8 cellular contexts compared by ENCODE assay signal in genomic region chr10:62000037-62000603, GRCh38.
DNase-seq lines count a peak whose midpoint lies in the region; ATAC-seq, FAIRE-seq and TF ChIP-seq lines count a peak whose summit lies in the region.

No MANE protein-coding gene starts in this region.

- TF ChIP-seq POLR2A in HepG2 (IDR thresholded peaks at IDR 0.05; ENCODE audit: insufficient read depth in 1 of 2, low read depth in 2 of 2, low read length in 2 of 2) (no peak), right lobe of liver (IDR thresholded peaks at IDR 0.05) (no peak), vagina (IDR thresholded peaks at IDR 0.05) (no peak), uterus (IDR thresholded peaks at IDR 0.05) (no peak)

- in situ Hi-C loops in HepG2 (cut with HindIII; ENCODE audit: extremely low pct_ligation_motif_present, low pct_unique_long_range_greater_than_20kb): no loop called here

- no peak overlapping the region for H2AFZ ChIP-seq in HepG2 (ENCODE audit: low read length)

- no peak for TF ChIP-seq CTCF in HepG2 (CRISPR knock-in tag; IDR thresholded peaks at IDR 0.05)
- no peak for TF ChIP-seq CTCF in right lobe of liver (IDR thresholded peaks at IDR 0.05)
- TF ChIP-seq CTCF in vagina (IDR thresholded peaks at IDR 0.05): no peak
- TF ChIP-seq CTCF in uterus (IDR thresholded peaks at IDR 0.05): no peak

- H3K79me2 ChIP-seq in HepG2 (ENCODE audit: insufficient read depth, low read length): no peaks in the 10 kb centered on the region

- no peak overlapping the region for H3K27ac ChIP-seq in HepG2 (ENCODE audit: extremely low read length, insufficient read depth, low read length)
- H3K27ac ChIP-seq in right lobe of liver: no peak overlapping the region
- peak overlapping the region; percentile 64 for H3K27ac ChIP-seq in vagina
- no peak overlapping the region for H3K27ac ChIP-seq in uterus

- BruUV-seq in HepG2 (replicated peaks; lab: Mats Ljungman, UMichigan): no TSS peak

- H3K4me3 ChIP-seq in HepG2 (replicated peaks in 1 of 3; ENCODE audit: insufficient read depth in 1 of 3, low read depth in 2 of 3, low read length in 3 of 3) (no peak overlapping the region), right lobe of liver (no peak overlapping the region), vagina (no peak overlapping the region), uterus (no peak overlapping the region)

- H3K9ac ChIP-seq in HepG2 (ENCODE audit: insufficient read depth, low read depth, low read length): no peak overlapping the region

- H3K9me3 ChIP-seq in HepG2 (ENCODE audit: low read length) (no peaks in the 10 kb centered on the region), right lobe of liver (no peaks in the 10 kb centered on the region), vagina (no peaks in the 10 kb centered on the region), uterus (no peaks in the 10 kb centered on the region)

- peaks cover 9 to 21% of the 10 kb centered on the region in 2 experiments for H3K36me3 ChIP-seq in HepG2 (replicated peaks in 1 of 2; ENCODE audit: control insufficient read depth in 1 of 2, insufficient read depth in 2 of 2, low read length in 2 of 2)
- no peaks in the 10 kb centered on the region for H3K36me3 ChIP-seq in right lobe of liver
- H3K36me3 ChIP-seq in vagina: peaks cover 0 to 6% of the 10 kb centered on the region in 2 donors
- H3K36me3 ChIP-seq in uterus: no peaks in the 10 kb centered on the region

- H3K27me3 ChIP-seq in HepG2 (ENCODE audit: control insufficient read depth in 1 of 2, insufficient read depth in 2 of 2, low read length in 2 of 2) (no peaks in the 10 kb centered on the region), right lobe of liver (no peaks in the 10 kb centered on the region), vagina (no peaks in the 10 kb centered on the region), uterus (no peaks in the 10 kb centered on the region)

- WGBS in HepG2 (ENCODE audit: low lambda C conversion rate): 94% methylated on average over 20 of the region's 20 CpGs
- 90% methylated on average over 16 of the region's 20 CpGs for WGBS in right lobe of liver (ENCODE audit: insufficient coverage, low coverage, low lambda C conversion rate, missing lambda C conversion rate)

- no peak for FAIRE-seq in HepG2 (lab: Jason Lieb, UNC)

- TF ChIP-seq EP300 in HepG2 (IDR thresholded peaks at IDR 0.05; ENCODE audit: low read depth in 2 of 2, low read length in 2 of 2) (no peak), HepG2 (CRISPR knock-in tag; IDR thresholded peaks at IDR 0.05; ENCODE audit: borderline replicate concordance) (no peak)

- intact Hi-C loops in HepG2 (cut with micrococcal nuclease; ENCODE audit: unreplicated experiment) (no loop called here), right lobe of liver (cut with DNase I) (no loop called here), vagina (cut with DNase I) (no loop called here), uterus (cut with DNase I; ENCODE audit: low total_unique reads) (no loop called here)

- ATAC-seq in HepG2: no peak
- no peak for ATAC-seq in right lobe of liver
- ATAC-seq in GM21717 (IDR thresholded peaks at IDR 0.05; ENCODE audit: unreplicated experiment): peak; percentile 69
- peak; percentile 83 for ATAC-seq in HG03432 (IDR thresholded peaks at IDR 0.05; ENCODE audit: unreplicated experiment)

- H4K20me1 ChIP-seq in HepG2 (ENCODE audit: insufficient read depth, low read length): no peaks in the 10 kb centered on the region

- no peak for DNase-seq in HepG2 (ENCODE audit: low spot score)
- DNase-seq in right lobe of liver: no peak
- DNase-seq in vagina (ENCODE audit: extremely low spot score in 2 of 2): no peak
- no peak for DNase-seq in uterus
- DNase-seq in cortex of kidney (lab: John Stamatoyannopoulos, UW): no peak
- DNase-seq in amygdala (lab: John Stamatoyannopoulos, UW): no peak

- POLR2A ChIA-PET in HepG2 (lab: Yijun Ruan, JAX): no interaction called here

- no peak for TF ChIP-seq RAD21 in HepG2 (CRISPR knock-in tag; IDR thresholded peaks at IDR 0.05)

- no peak overlapping the region for H3K4me2 ChIP-seq in HepG2 (ENCODE audit: low read depth, low read length)

- CTCF ChIA-PET in HepG2 (lab: Yijun Ruan, JAX; ENCODE audit: low intra/inter-chr PET ratio, low total read pairs): no interaction called here

- H3K4me1 ChIP-seq in HepG2 (ENCODE audit: insufficient read depth, low read length): peaks cover 35% of the 10 kb centered on the region
- H3K4me1 ChIP-seq in right lobe of liver: no peaks in the 10 kb centered on the region
- H3K4me1 ChIP-seq in vagina: peaks cover 40% of the 10 kb centered on the region
- H3K4me1 ChIP-seq in uterus: peaks cover 0 to 7% of the 10 kb centered on the region in 2 donors

TF ChIP-seq in HepG2, 621 proteins besides CTCF, POLR2A, EP300 and RAD21:
- no peak for TF ChIP-seq ZSCAN12 (CRISPR knock-in tag; IDR thresholded peaks at IDR 0.05)
- TF ChIP-seq ZNF225 (CRISPR knock-in tag; IDR thresholded peaks at IDR 0.05): no peak
- no peak for TF ChIP-seq FOXP1 (IDR thresholded peaks at IDR 0.05)
- 0 out of 2 replicates have a peak, but pooled peaks have one; percentile 9 for TF ChIP-seq FOXP1 (CRISPR knock-in tag; IDR thresholded peaks at IDR 0.05)

Comparison
In these comparisons a context has a peak if more than half of its experiments do, and no peak if none do; other contexts are left out.
1. ATAC-seq: peak in GM21717 (single experiment) and HG03432 (single experiment); none in HepG2 (single experiment) and right lobe of liver (0 of 4).